13 cellular contexts compared by ENCODE assay signal in genomic region chr21:44021064-44021463, GRCh38. TPM values are rescaled to one million over a fixed set of nuclear protein-coding genes. Genes with fewer than 3 reads are reported as not detected.
DNase-seq lines count a peak whose midpoint lies in the region; ATAC-seq and TF ChIP-seq lines count a peak whose summit lies in the region.
"Had no signal": no experiment of that assay in that cellular context is flagged by ENCODE, and none has a peak within 500 bp of the region (broad histone marks: within the 10 kb centered on the region; RNA-seq: fewer than 3 reads in every experiment).

No MANE protein-coding gene starts in this region.

- no peaks in the 10 kb centered on the region for H3K9me3 ChIP-seq in CD8-positive, alpha-beta T cell (ENCODE audit: low read length)
- H3K9me3 ChIP-seq: esophagus muscularis mucosa had no signal

- TF ChIP-seq CTCF in CD8-positive, alpha-beta T cell (IDR thresholded peaks at IDR 0.05): no peak
- no peak for TF ChIP-seq CTCF in omental fat pad (IDR thresholded peaks at IDR 0.05)

- H3K36me3 ChIP-seq in CD8-positive, alpha-beta T cell (ENCODE audit: insufficient read depth, low read length): no peaks in the 10 kb centered on the region

- no peaks in the 10 kb centered on the region for H3K27me3 Mint-ChIP-seq in CD8-positive, alpha-beta T cell (ENCODE audit: low read depth)
- H3K27me3 Mint-ChIP-seq in activated CD4-positive, alpha-beta memory T cell treated with anti-CD3 and anti-CD28 coated beads for 36 hours: no peaks in the 10 kb centered on the region
- no peaks in the 10 kb centered on the region for H3K27me3 Mint-ChIP-seq in naive B cell
- H3K27me3 Mint-ChIP-seq: activated CD4-positive, alpha-beta T cell treated with anti-CD3 and anti-CD28 coated beads, Interleukin-2, amount 10 ng/mL, durations not matched to agents 7 days and 5 days had no signal

- H3K27me3 ChIP-seq in CD8-positive, alpha-beta T cell (ENCODE audit: insufficient read depth, low read length): no peaks in the 10 kb centered on the region
- H3K27me3 ChIP-seq: esophagus muscularis mucosa had no signal

- H3K4me1 ChIP-seq in CD8-positive, alpha-beta T cell (ENCODE audit: insufficient read depth, low read length): peaks cover 87% of the 10 kb centered on the region

- peak overlapping the region; percentile 89 for H3K27ac Mint-ChIP-seq in CD8-positive, alpha-beta T cell
- H3K27ac Mint-ChIP-seq in activated CD4-positive, alpha-beta memory T cell treated with anti-CD3 and anti-CD28 coated beads for 36 hours: peak overlapping the region; percentile 70
- peak overlapping the region in 5 of 6 donors; percentile 39 to 89 (median 71) for H3K27ac Mint-ChIP-seq in naive B cell

- POLR2A ChIA-PET in CD8-positive, alpha-beta T cell (lab: Charles Lee): interaction anchor here (0.7 to 1.6 kb wide), 2 partner anchors 9 to 17 kb away, joined by 3 to 6 read pairs; partner anchors contain the start of gene TRAPPC10
- POLR2A ChIA-PET in activated CD4-positive, alpha-beta memory T cell treated with anti-CD3 and anti-CD28 coated beads for 36 hours (lab: Charles Lee): interaction anchor here (0.6 kb wide), 2 partner anchors 9 to 231 kb away, joined by 4 read pairs; partner anchors contain the start of gene TRAPPC10

- no peak overlapping the region for H3K4me3 Mint-ChIP-seq in CD8-positive, alpha-beta T cell
- H3K4me3 Mint-ChIP-seq in activated CD4-positive, alpha-beta memory T cell treated with anti-CD3 and anti-CD28 coated beads for 36 hours: no peak overlapping the region
- no peak overlapping the region for H3K4me3 Mint-ChIP-seq in naive B cell
- H3K4me3 Mint-ChIP-seq: activated CD4-positive, alpha-beta T cell treated with anti-CD3 and anti-CD28 coated beads, Interleukin-2, amount 10 ng/mL, durations not matched to agents 7 days and 5 days had no signal

- H3K9me3 Mint-ChIP-seq in CD8-positive, alpha-beta T cell: no peaks in the 10 kb centered on the region
- H3K9me3 Mint-ChIP-seq in activated CD4-positive, alpha-beta memory T cell treated with anti-CD3 and anti-CD28 coated beads for 36 hours: no peaks in the 10 kb centered on the region
- H3K9me3 Mint-ChIP-seq in naive B cell: no peaks in the 10 kb centered on the region
- H3K9me3 Mint-ChIP-seq: activated CD4-positive, alpha-beta T cell treated with anti-CD3 and anti-CD28 coated beads, Interleukin-2, amount 10 ng/mL, durations not matched to agents 7 days and 5 days had no signal

- peaks cover 6% of the 10 kb centered on the region for H3K36me3 Mint-ChIP-seq in CD8-positive, alpha-beta T cell
- peaks cover 2% of the 10 kb centered on the region for H3K36me3 Mint-ChIP-seq in activated CD4-positive, alpha-beta memory T cell treated with anti-CD3 and anti-CD28 coated beads for 36 hours
- H3K36me3 Mint-ChIP-seq in naive B cell: no peaks in the 10 kb centered on the region

- H3K4me3 ChIP-seq in CD8-positive, alpha-beta T cell (ENCODE audit: low read depth, low read length): no peak overlapping the region
- H3K4me3 ChIP-seq: esophagus muscularis mucosa, lung had no signal

- intact Hi-C loops in CD8-positive, alpha-beta T cell (cut with DNase I, micrococcal nuclease): no loop called here
- intact Hi-C loops in activated CD4-positive, alpha-beta memory T cell treated with anti-CD3 and anti-CD28 coated beads for 36 hours (cut with micrococcal nuclease): no loop called here

- peak; percentile 58 to 67 for DNase-seq in NCI-H524 (lab: John Stamatoyannopoulos, UW)
- DNase-seq in NCI-H524 treated with DMSO at 0.1 percent for 48 hours (lab: John Stamatoyannopoulos, UW): no peak
- DNase-seq in CD8-positive, alpha-beta T cell: no peak
- DNase-seq in activated CD4-positive, alpha-beta memory T cell treated with anti-CD3 and anti-CD28 coated beads for 36 hours: no peak
- no peak for DNase-seq in naive B cell
- DNase-seq in omental fat pad (ENCODE audit: low spot score): no peak
- no peak for DNase-seq in RPMI8226
- no peak for DNase-seq in NCI-H526 (lab: John Stamatoyannopoulos, UW)
- DNase-seq: activated CD4-positive, alpha-beta T cell treated with anti-CD3 and anti-CD28 coated beads, Interleukin-2, amount 10 ng/mL, durations not matched to agents 7 days and 5 days; activated naive CD4-positive, alpha-beta T cell; nucleus accumbens had no signal

- H3K4me1 Mint-ChIP-seq in CD8-positive, alpha-beta T cell (ENCODE audit: low read depth): peaks cover 86% of the 10 kb centered on the region
- peaks cover 81% of the 10 kb centered on the region for H3K4me1 Mint-ChIP-seq in activated CD4-positive, alpha-beta memory T cell treated with anti-CD3 and anti-CD28 coated beads for 36 hours (ENCODE audit: low read depth)
- H3K4me1 Mint-ChIP-seq in naive B cell: peaks cover 58 to 95% (median 83%) of the 10 kb centered on the region in 3 donors

- H3K27ac ChIP-seq in CD8-positive, alpha-beta T cell (ENCODE audit: low read depth, low read length): peak overlapping the region; percentile 2

- CTCF ChIA-PET in CD8-positive, alpha-beta T cell (lab: Charles Lee): interaction anchor here (1.0 kb wide), 1 partner anchor 82 kb away, joined by 3 read pairs; no protein-coding TSS in a partner anchor
- CTCF ChIA-PET in activated CD4-positive, alpha-beta memory T cell treated with anti-CD3 and anti-CD28 coated beads for 36 hours (lab: Charles Lee): interaction anchor here (0.6 kb wide), 1 partner anchor 115 kb away, joined by 4 read pairs; no protein-coding TSS in a partner anchor

- ATAC-seq in CD8-positive, alpha-beta T cell: no peak
- ATAC-seq in naive B cell (ENCODE audit: low read depth in 2 of 2) (no peak), omental fat pad (ENCODE audit: low FRiP score) (no peak)

RNA-seq across cellular contexts. Expression of gene TRAPPC10, which starts 9.0 kb away (rescaled TPM):
- 100 to 1,000 TPM; 128 to 130 TPM for total RNA-seq in CD8-positive, alpha-beta T cell
- 10 to 100 TPM; 46.1 to 50.5 TPM for total RNA-seq in activated CD4-positive, alpha-beta memory T cell treated with anti-CD3 and anti-CD28 coated beads for 36 hours
- polyA plus RNA-seq in naive B cell (ENCODE audit: low read depth in 6 of 6): 10 to 100 TPM; 23.9 to 32.2 (median 28.0) TPM
- total RNA-seq in omental fat pad: 10 to 100 TPM; 29.3 to 42.8 (median 36.6) TPM

Comparison
In these comparisons a context has a peak if more than half of its experiments do, and no peak if none do; other contexts are left out.
1. DNase-seq: peak in NCI-H524 (2 of 2); none in NCI-H524 treated with DMSO at 0.1 percent for 48 hours (single experiment), CD8-positive, alpha-beta T cell (0 of 7), activated CD4-positive, alpha-beta memory T cell treated with anti-CD3 and anti-CD28 coated beads for 36 hours (single experiment), naive B cell (single experiment), omental fat pad (single experiment), RPMI8226 (single experiment) and NCI-H526 (0 of 2).
2. Peak in every context shown above with its lines, with median percentiles within 50 percentile points of each other: H3K27ac Mint-ChIP-seq.